29 cellular contexts compared by ENCODE assay signal in genomic region chr1:65229201-65229600, GRCh38.
"Had no signal": no experiment of that assay in that cellular context is flagged by ENCODE, and none has a peak within 500 bp of the region (broad histone marks: within the 10 kb centered on the region; RNA-seq: fewer than 3 reads in every experiment).

No MANE protein-coding gene starts in this region.

- DNase-seq: activated CD4-positive, alpha-beta memory T cell treated with anti-CD3 and anti-CD28 coated beads, Interleukin-2, amount 10 ng/mL, durations not matched to agents 7 days and 5 days; activated CD4-positive, alpha-beta T cell treated with anti-CD3 and anti-CD28 coated beads for 1 hour; activated CD4-positive, alpha-beta T cell treated with anti-CD3 and anti-CD28 coated beads for 4 hours; activated CD4-positive, alpha-beta T cell treated with anti-CD3 and anti-CD28 coated beads, Interleukin-2, amount 10 ng/mL, durations not matched to agents 7 days and 5 days; activated CD4-positive, alpha-beta T cell treated with anti-CD3 and anti-CD28 coated beads, Interleukin-2, amount 50 U/mL, for 4 hours; activated CD8-positive, alpha-beta memory T cell treated with anti-CD3 and anti-CD28 coated beads, Interleukin-2, amount 50 U/mL, for 48 hours; activated gamma-delta T cell; activated naive CD4-positive, alpha-beta T cell; activated naive CD4-positive, alpha-beta T cell treated with anti-CD3 and anti-CD28 coated beads, Interleukin-2, amount 10 ng/mL, durations not matched to agents 7 days and 5 days; activated naive CD8-positive, alpha-beta T cell treated with anti-CD3 and anti-CD28 coated beads, Interleukin-2, amount 10 ng/mL, durations not matched to agents 7 days and 5 days; activated T-cell treated with anti-CD3 and anti-CD28 coated beads for 4 hours; activated T-cell treated with anti-CD3 and anti-CD28 coated beads, Interleukin-2, amount 50 U/mL, for 24 hours; activated T-cell treated with anti-CD3 and anti-CD28 coated beads, Interleukin-2, amount 50 U/mL, for 72 hours; central memory CD4-positive, alpha-beta T cell; cerebellar nuclear complex; colonic mucosa; effector CD8-positive, alpha-beta T cell; foreskin keratinocyte; gastrocnemius medialis; glutamatergic neuron; heart left ventricle; T-helper 1 cell; T-helper 2 cell had no signal

- H3K4me3 Mint-ChIP-seq: activated CD4-positive, alpha-beta memory T cell treated with anti-CD3 and anti-CD28 coated beads, Interleukin-2, amount 10 ng/mL, durations not matched to agents 7 days and 5 days; activated CD4-positive, alpha-beta T cell treated with anti-CD3 and anti-CD28 coated beads, Interleukin-2, amount 10 ng/mL, durations not matched to agents 7 days and 5 days; activated naive CD4-positive, alpha-beta T cell treated with anti-CD3 and anti-CD28 coated beads, Interleukin-2, amount 10 ng/mL, durations not matched to agents 7 days and 5 days; activated naive CD8-positive, alpha-beta T cell treated with anti-CD3 and anti-CD28 coated beads, Interleukin-2, amount 10 ng/mL, durations not matched to agents 7 days and 5 days; activated T-cell treated with anti-CD3 and anti-CD28 coated beads, Interleukin-2, amount 50 U/mL, for 24 hours; activated T-cell treated with anti-CD3 and anti-CD28 coated beads, Interleukin-2, amount 50 U/mL, for 72 hours; brain had no signal

- H3K27ac ChIP-seq: ascending aorta, breast epithelium, cardiac muscle cell, colonic mucosa, foreskin keratinocyte, gastrocnemius medialis, heart left ventricle had no signal

- ATAC-seq: activated naive CD4-positive, alpha-beta T cell treated with anti-CD3 and anti-CD28 coated beads, Interleukin-2, amount 50 U/mL, for 72 hours; activated T-cell treated with anti-CD3 and anti-CD28 coated beads, Interleukin-2, amount 50 U/mL, for 72 hours; esophagus mucosa; foreskin keratinocyte; gastrocnemius medialis; heart left ventricle had no signal

- H3K9me3 Mint-ChIP-seq: activated CD4-positive, alpha-beta memory T cell treated with anti-CD3 and anti-CD28 coated beads, Interleukin-2, amount 10 ng/mL, durations not matched to agents 7 days and 5 days; activated CD4-positive, alpha-beta T cell treated with anti-CD3 and anti-CD28 coated beads, Interleukin-2, amount 10 ng/mL, durations not matched to agents 7 days and 5 days; activated naive CD4-positive, alpha-beta T cell treated with anti-CD3 and anti-CD28 coated beads, Interleukin-2, amount 10 ng/mL, durations not matched to agents 7 days and 5 days; activated naive CD4-positive, alpha-beta T cell treated with anti-CD3 and anti-CD28 coated beads, Interleukin-2, amount 50 U/mL, for 72 hours; activated naive CD8-positive, alpha-beta T cell treated with anti-CD3 and anti-CD28 coated beads, Interleukin-2, amount 10 ng/mL, durations not matched to agents 7 days and 5 days; activated T-cell treated with anti-CD3 and anti-CD28 coated beads, Interleukin-2, amount 50 U/mL, for 24 hours; activated T-cell treated with anti-CD3 and anti-CD28 coated beads, Interleukin-2, amount 50 U/mL, for 72 hours; brain had no signal

- H3K4me1 ChIP-seq: ascending aorta, breast epithelium, colonic mucosa, gastrocnemius medialis had no signal

- H3K27me3 ChIP-seq: ascending aorta, breast epithelium, cardiac muscle cell, colonic mucosa, foreskin keratinocyte, gastrocnemius medialis, heart left ventricle had no signal

- H3K36me3 ChIP-seq: breast epithelium, colonic mucosa, gastrocnemius medialis had no signal

- H3K27ac Mint-ChIP-seq: activated CD4-positive, alpha-beta memory T cell treated with anti-CD3 and anti-CD28 coated beads, Interleukin-2, amount 10 ng/mL, durations not matched to agents 7 days and 5 days; activated CD4-positive, alpha-beta T cell treated with anti-CD3 and anti-CD28 coated beads, Interleukin-2, amount 10 ng/mL, durations not matched to agents 7 days and 5 days; activated naive CD4-positive, alpha-beta T cell treated with anti-CD3 and anti-CD28 coated beads, Interleukin-2, amount 10 ng/mL, durations not matched to agents 7 days and 5 days; activated naive CD4-positive, alpha-beta T cell treated with anti-CD3 and anti-CD28 coated beads, Interleukin-2, amount 50 U/mL, for 72 hours; activated naive CD8-positive, alpha-beta T cell treated with anti-CD3 and anti-CD28 coated beads, Interleukin-2, amount 10 ng/mL, durations not matched to agents 7 days and 5 days; activated T-cell treated with anti-CD3 and anti-CD28 coated beads, Interleukin-2, amount 50 U/mL, for 24 hours; activated T-cell treated with anti-CD3 and anti-CD28 coated beads, Interleukin-2, amount 50 U/mL, for 72 hours; brain had no signal

- H3K9me3 ChIP-seq: ascending aorta, breast epithelium, colonic mucosa, gastrocnemius medialis, heart left ventricle had no signal

- H3K4me3 ChIP-seq: ascending aorta, breast epithelium, cardiac muscle cell, colonic mucosa, gastrocnemius medialis, heart left ventricle had no signal

- H3K27me3 Mint-ChIP-seq: activated CD4-positive, alpha-beta memory T cell treated with anti-CD3 and anti-CD28 coated beads, Interleukin-2, amount 10 ng/mL, durations not matched to agents 7 days and 5 days; activated CD4-positive, alpha-beta T cell treated with anti-CD3 and anti-CD28 coated beads, Interleukin-2, amount 10 ng/mL, durations not matched to agents 7 days and 5 days; activated naive CD4-positive, alpha-beta T cell treated with anti-CD3 and anti-CD28 coated beads, Interleukin-2, amount 10 ng/mL, durations not matched to agents 7 days and 5 days; activated naive CD8-positive, alpha-beta T cell treated with anti-CD3 and anti-CD28 coated beads, Interleukin-2, amount 10 ng/mL, durations not matched to agents 7 days and 5 days; brain had no signal
